ENCODE assay signal across 23 cellular contexts in the genomic region with DNA sequence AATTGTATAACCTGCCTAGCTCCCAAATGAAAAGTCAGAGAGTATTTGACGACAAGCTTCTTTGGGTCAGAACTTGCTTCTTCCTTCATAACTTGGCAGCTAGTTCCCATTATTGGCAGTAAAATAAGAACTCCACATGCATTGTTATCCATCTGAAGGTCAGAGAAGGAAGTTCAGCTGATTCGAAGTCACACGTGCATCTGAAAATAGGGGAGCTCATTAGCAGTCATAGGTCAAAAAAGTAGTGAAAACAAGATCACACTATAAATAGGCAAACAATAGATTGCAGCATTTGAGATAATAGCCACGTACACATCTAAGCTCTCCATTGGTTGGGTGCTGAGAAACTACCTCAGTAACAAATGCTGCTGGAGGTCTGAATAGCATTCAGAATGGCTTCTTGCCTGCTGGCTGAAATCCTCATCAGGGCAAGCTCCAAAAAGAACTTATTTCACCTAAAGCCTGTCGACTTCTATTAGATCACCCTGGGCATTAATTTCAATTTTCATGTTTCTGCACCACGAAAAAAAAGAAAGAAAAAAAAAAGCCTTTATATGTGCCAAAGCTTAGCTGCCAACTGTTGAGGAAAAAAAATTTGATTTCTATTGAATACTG.
DNase-seq lines count a peak whose midpoint lies in the region; ATAC-seq, FAIRE-seq and TF ChIP-seq lines count a peak whose summit lies in the region.
"Had no signal": no experiment of that assay in that cellular context is flagged by ENCODE, and none has a peak within 500 bp of the region (broad histone marks: within the 10 kb centered on the region; RNA-seq: fewer than 3 reads in every experiment).

No MANE protein-coding gene starts in this region.

- no peak overlapping the region for H3K4me3 Mint-ChIP-seq in GM23338
- no peak overlapping the region for H3K4me3 Mint-ChIP-seq in neural progenitor cell
- H3K4me3 Mint-ChIP-seq in activated CD4-positive, alpha-beta T cell treated with anti-CD3 and anti-CD28 coated beads, Interleukin-2, amount 10 ng/mL, durations not matched to agents 7 days and 5 days = no peak overlapping the region
- H3K4me3 Mint-ChIP-seq: H9, HFFc6, IgD-negative memory B cell had no signal

- CTCF ChIA-PET in endothelial cell of umbilical vein (lab: Charles Lee) = interaction anchor here (0.8 to 1.4 kb wide), 5 partner anchors 13 to 516 kb away, joined by 3 to 4 read pairs (median 3); no protein-coding TSS in a partner anchor
- CTCF ChIA-PET in activated CD4-positive, alpha-beta T cell treated with anti-CD3 and anti-CD28 coated beads, Interleukin-2, amount 10 ng/mL, durations not matched to agents 7 days and 5 days (lab: Charles Lee) = no interaction called here

- DNase-seq in GM23338 (ENCODE audit: low spot score) (no peak), RWPE2 (ENCODE audit: low spot score) (no peak), endothelial cell of umbilical vein (ENCODE audit: low read depth, low spot score) (peak; percentile 88), neural progenitor cell (ENCODE audit: low spot score) (peak; percentile 10), H4 (ENCODE audit: low spot score) (no peak)
- no peak for DNase-seq in stimulated activated naive CD4-positive, alpha-beta T cell treated with Interleukin-2 at 50 U/mL for 16 hours (lab: John Stamatoyannopoulos, UW)
- DNase-seq in activated CD4-positive, alpha-beta T cell treated with anti-CD3 and anti-CD28 coated beads, Interleukin-2, amount 10 ng/mL, durations not matched to agents 7 days and 5 days = no peak
- DNase-seq: Calu3, DND-41, H9, HFFc6, NCI-H1092, NCI-H1417 treated with DMSO at 0.1 percent for 48 hours, NCI-H187, NCI-H2081 treated with DMSO at 0.1 percent for 48 hours, NCI-H2171 treated with DMSO at 0.1 percent for 48 hours, NCI-H526 treated with DMSO at 0.1 percent for 48 hours, RPMI8226, SHP77 treated with DMSO at 0.1 percent for 48 hours had no signal

- TF ChIP-seq CTCF in GM23338 (conservative IDR thresholded peaks at IDR 0.05; ENCODE audit: low read depth in 2 of 2) (no peak), RWPE2 (IDR thresholded peaks at IDR 0.05; ENCODE audit: poor library complexity, severe bottlenecking) (no peak), endothelial cell of umbilical vein (IDR thresholded peaks at IDR 0.05; ENCODE audit: extremely low read depth in 1 of 2, insufficient read depth in 1 of 2, low read depth in 1 of 2, low read length in 2 of 2) (no peak), neural progenitor cell (IDR thresholded peaks at IDR 0.05) (no peak)

- H3K9ac ChIP-seq in endothelial cell of umbilical vein (replicated peaks; ENCODE audit: extremely low read depth, insufficient read depth, low read length) = peak overlapping the region; percentile 47
- H3K9ac ChIP-seq in neural progenitor cell = no peak overlapping the region
- H3K9ac ChIP-seq: KMS-11 had no signal

- FAIRE-seq in endothelial cell of umbilical vein (lab: Jason Lieb, UNC) = peak; percentile 85

- H3K36me3 ChIP-seq in GM23338 (ENCODE audit: insufficient read depth) (no peaks in the 10 kb centered on the region), RWPE2 (ENCODE audit: low read depth) (no peaks in the 10 kb centered on the region), endothelial cell of umbilical vein (ENCODE audit: control insufficient read depth in 2 of 2, extremely low read depth in 1 of 2, insufficient read depth in 2 of 2, low read length in 2 of 2) (no peaks in the 10 kb centered on the region), neural progenitor cell (no peaks in the 10 kb centered on the region)

- dilution Hi-C loops in endothelial cell of umbilical vein (cut with MboI; ENCODE audit: extremely low pct_ligation_motif_present, low sequenced_read_pairs) = no loop called here

- H3K9me3 ChIP-seq in RWPE2 (ENCODE audit: severe bottlenecking) (no peaks in the 10 kb centered on the region), endothelial cell of umbilical vein (replicated peaks; ENCODE audit: control insufficient read depth, insufficient read depth, low read length) (no peaks in the 10 kb centered on the region), neural progenitor cell (ENCODE audit: low read depth) (no peaks in the 10 kb centered on the region)

- H3K36me3 Mint-ChIP-seq in GM23338 (ENCODE audit: low read depth) = no peaks in the 10 kb centered on the region
- no peaks in the 10 kb centered on the region for H3K36me3 Mint-ChIP-seq in neural progenitor cell
- no peaks in the 10 kb centered on the region for H3K36me3 Mint-ChIP-seq in activated CD4-positive, alpha-beta T cell treated with anti-CD3 and anti-CD28 coated beads, Interleukin-2, amount 10 ng/mL, durations not matched to agents 7 days and 5 days (ENCODE audit: low read depth)
- H3K36me3 Mint-ChIP-seq: IgD-negative memory B cell had no signal

- POLR2A ChIA-PET in endothelial cell of umbilical vein (lab: Charles Lee) = no interaction called here
- POLR2A ChIA-PET in activated CD4-positive, alpha-beta T cell treated with anti-CD3 and anti-CD28 coated beads, Interleukin-2, amount 10 ng/mL, durations not matched to agents 7 days and 5 days (lab: Charles Lee) = no interaction called here

- no peaks in the 10 kb centered on the region for H3K9me3 Mint-ChIP-seq in GM23338
- no peaks in the 10 kb centered on the region for H3K9me3 Mint-ChIP-seq in neural progenitor cell
- H3K9me3 Mint-ChIP-seq in activated CD4-positive, alpha-beta T cell treated with anti-CD3 and anti-CD28 coated beads, Interleukin-2, amount 10 ng/mL, durations not matched to agents 7 days and 5 days = no peaks in the 10 kb centered on the region
- H3K9me3 Mint-ChIP-seq: H9 had no signal

- no TSS peak for BruUV-seq in endothelial cell of umbilical vein (replicated peaks; lab: Mats Ljungman, UMichigan)

- H3K79me2 ChIP-seq in GM23338 (replicated peaks; ENCODE audit: insufficient read depth) (no peaks in the 10 kb centered on the region), endothelial cell of umbilical vein (ENCODE audit: control insufficient read depth, insufficient read depth, low read length) (no peaks in the 10 kb centered on the region), neural progenitor cell (ENCODE audit: low read depth) (no peaks in the 10 kb centered on the region)

- H4K20me1 ChIP-seq in GM23338 (replicated peaks; ENCODE audit: insufficient read depth) = no peaks in the 10 kb centered on the region
- H4K20me1 ChIP-seq in endothelial cell of umbilical vein (replicated peaks; ENCODE audit: control insufficient read depth, extremely low read depth, insufficient read depth, low read length) = no peaks in the 10 kb centered on the region
- no peaks in the 10 kb centered on the region for H4K20me1 ChIP-seq in neural progenitor cell (ENCODE audit: low read depth)

- H3F3A ChIP-seq in GM23338 (replicated peaks; ENCODE audit: low read depth) = no peaks in the 10 kb centered on the region
- H3F3A ChIP-seq in neural progenitor cell (ENCODE audit: low read depth) = no peaks in the 10 kb centered on the region

- H3K4me1 ChIP-seq in GM23338 (ENCODE audit: insufficient read depth) = peaks cover 3% of the 10 kb centered on the region; the same call in 1 of the 2 replicates
- H3K4me1 ChIP-seq in RWPE2 (ENCODE audit: insufficient read depth, poor library complexity, severe bottlenecking) = peaks cover 9% of the 10 kb centered on the region
- peaks cover 32% of the 10 kb centered on the region for H3K4me1 ChIP-seq in endothelial cell of umbilical vein (ENCODE audit: control insufficient read depth, extremely low read depth, insufficient read depth, low read length)
- H3K4me1 ChIP-seq in neural progenitor cell = peaks cover 11% of the 10 kb centered on the region

- no peak overlapping the region for H3K4me3 ChIP-seq in GM23338
- no peak overlapping the region for H3K4me3 ChIP-seq in RWPE2 (ENCODE audit: severe bottlenecking)
- no peak overlapping the region for H3K4me3 ChIP-seq in endothelial cell of umbilical vein (replicated peaks in 1 of 3; ENCODE audit: insufficient read depth in 1 of 3, low read depth in 1 of 3, low read length in 3 of 3)
- H3K4me3 ChIP-seq in neural progenitor cell = no peak overlapping the region

- ATAC-seq in GM23338 = no peak
- no peak for ATAC-seq in RWPE2 (ENCODE audit: low read depth)
- ATAC-seq in HG02973 (IDR thresholded peaks at IDR 0.05; ENCODE audit: unreplicated experiment) = no peak

- no peak overlapping the region for H3K27ac Mint-ChIP-seq in GM23338
- H3K27ac Mint-ChIP-seq in neural progenitor cell = no peak overlapping the region
- H3K27ac Mint-ChIP-seq in activated CD4-positive, alpha-beta T cell treated with anti-CD3 and anti-CD28 coated beads, Interleukin-2, amount 10 ng/mL, durations not matched to agents 7 days and 5 days = no peak overlapping the region
- H3K27ac Mint-ChIP-seq: H9, HFFc6, IgD-negative memory B cell had no signal

- TF ChIP-seq POLR2A in endothelial cell of umbilical vein (IDR thresholded peaks at IDR 0.05; ENCODE audit: low read depth, low read length) = no peak

- intact Hi-C loops in endothelial cell of umbilical vein (cut with micrococcal nuclease) = loop anchor here (5.0 to 10.0 kb wide), 4 partner anchors 406 to 914 kb away; no protein-coding TSS in a partner anchor

- H3K27ac ChIP-seq in GM23338 (ENCODE audit: low read depth) = no peak overlapping the region
- peak overlapping the region; percentile 21 for H3K27ac ChIP-seq in RWPE2 (ENCODE audit: poor library complexity, severe bottlenecking)
- H3K27ac ChIP-seq in endothelial cell of umbilical vein (ENCODE audit: insufficient read depth, low read depth, low read length) = peak overlapping the region; percentile 88
- no peak overlapping the region for H3K27ac ChIP-seq in neural progenitor cell
- H3K27ac ChIP-seq: HL-60, KMS-11 had no signal

- H2AFZ ChIP-seq in GM23338 (0 out of 2 replicates have a peak overlapping the region, but pooled peaks have one; percentile 25), endothelial cell of umbilical vein (ENCODE audit: low read depth, low read length) (peak overlapping the region; percentile 3), neural progenitor cell (replicated peaks) (peak overlapping the region; percentile 37)

- H3K27me3 ChIP-seq in GM23338 (ENCODE audit: insufficient read depth) (no peaks in the 10 kb centered on the region), RWPE2 (ENCODE audit: insufficient read depth, poor library complexity, severe bottlenecking) (no peaks in the 10 kb centered on the region), endothelial cell of umbilical vein (ENCODE audit: control insufficient read depth in 2 of 2, insufficient read depth in 2 of 2, low read length in 2 of 2) (peaks cover 3 to 7% of the 10 kb centered on the region in 2 experiments), neural progenitor cell (no peaks in the 10 kb centered on the region)

- no peaks in the 10 kb centered on the region; the same call in none of the 2 replicates for H3K9me2 ChIP-seq in GM23338 (ENCODE audit: insufficient read depth)

- H3K9me1 ChIP-seq in endothelial cell of umbilical vein (replicated peaks; ENCODE audit: control insufficient read depth, extremely low read depth, insufficient read depth, low read length) = no peaks in the 10 kb centered on the region

- H3K27me3 Mint-ChIP-seq in GM23338 (ENCODE audit: insufficient read depth, low read depth, poor library complexity) (no peaks in the 10 kb centered on the region), neural progenitor cell (ENCODE audit: insufficient read depth, low read depth) (peaks cover 2% of the 10 kb centered on the region)
- no peaks in the 10 kb centered on the region for H3K27me3 Mint-ChIP-seq in activated CD4-positive, alpha-beta T cell treated with anti-CD3 and anti-CD28 coated beads, Interleukin-2, amount 10 ng/mL, durations not matched to agents 7 days and 5 days
- H3K27me3 Mint-ChIP-seq: IgD-negative memory B cell had no signal

- H3K4me2 ChIP-seq in GM23338 (no peak overlapping the region), endothelial cell of umbilical vein (ENCODE audit: insufficient read depth, low read length) (peak overlapping the region; percentile 76), neural progenitor cell (no peak overlapping the region)
- H3K4me2 ChIP-seq: KMS-11 had no signal

- H3K4me1 Mint-ChIP-seq in GM23338 = no peaks in the 10 kb centered on the region; the same call in 2 of the 3 replicates
- H3K4me1 Mint-ChIP-seq in neural progenitor cell = peaks cover 2% of the 10 kb centered on the region
- H3K4me1 Mint-ChIP-seq in activated CD4-positive, alpha-beta T cell treated with anti-CD3 and anti-CD28 coated beads, Interleukin-2, amount 10 ng/mL, durations not matched to agents 7 days and 5 days = no peaks in the 10 kb centered on the region
- H3K4me1 Mint-ChIP-seq: IgD-negative memory B cell had no signal

Comparison
In these comparisons a context has a peak if more than half of its experiments do, and no peak if none do; other contexts are left out.
1. DNase-seq: peak in endothelial cell of umbilical vein (single experiment) and neural progenitor cell (single experiment); none in GM23338 (single experiment), RWPE2 (single experiment), H4 (single experiment), stimulated activated naive CD4-positive, alpha-beta T cell treated with Interleukin-2 at 50 U/mL for 16 hours (single experiment) and activated CD4-positive, alpha-beta T cell treated with anti-CD3 and anti-CD28 coated beads, Interleukin-2, amount 10 ng/mL, durations not matched to agents 7 days and 5 days (single experiment).
2. H3K27ac ChIP-seq: peak in RWPE2 (single experiment) and endothelial cell of umbilical vein (single experiment); none in GM23338 (single experiment) and neural progenitor cell (single experiment).
3. Peak in every context shown above with its lines, with median percentiles within 50 percentile points of each other: H2AFZ ChIP-seq.